ENCODE assay signal across 22 cellular contexts in genomic region chr19:10078329-10078728, GRCh38. TPM values are rescaled to one million over a fixed set of nuclear protein-coding genes. Genes with fewer than 3 reads are reported as not detected.
DNase-seq lines count a peak whose midpoint lies in the region; ATAC-seq and TF ChIP-seq lines count a peak whose summit lies in the region.
"Had no signal": no experiment of that assay in that cellular context is flagged by ENCODE, and none has a peak within 500 bp of the region (broad histone marks: within the 10 kb centered on the region; RNA-seq: fewer than 3 reads in every experiment).

No MANE protein-coding gene starts in this region.

- DNase-seq in Calu3 (no peak), MV-4-11 (lab: John Stamatoyannopoulos, UW) (peak; percentile 36), kidney tubule cell (ENCODE audit: low spot score) (peak; percentile 29), mucosa of descending colon (no peak), ureter (ENCODE audit: low spot score) (no peak)
- DNase-seq: CD8-positive, alpha-beta T cell; DMS153; Karpas-422; NCI-H1105; NCI-H146; NCI-H2029; NCI-H226; NCI-H510A treated with DMSO at 0.1 percent for 48 hours; NCI-H748 treated with DMSO at 0.1 percent for 48 hours had no signal

- peak overlapping the region; percentile 46 for H3K27ac Mint-ChIP-seq in Calu3 (ENCODE audit: unreplicated experiment)
- H3K27ac Mint-ChIP-seq: CD8-positive, alpha-beta T cell; GM23338 had no signal

- no peak overlapping the region for H3K4me3 ChIP-seq in mucosa of descending colon
- H3K4me3 ChIP-seq: BLaER1 treated with 17β-estradiol and CSF1 and Interleukin-3, amounts not matched to agents 10 nM and 100 nM; GM23338; HAP-1; SK-N-MC had no signal

- peak overlapping the region; percentile 22 for H3K4me3 Mint-ChIP-seq in Calu3 (ENCODE audit: low read depth, unreplicated experiment)
- H3K4me3 Mint-ChIP-seq: CD8-positive, alpha-beta T cell; GM23338 had no signal

- no peaks in the 10 kb centered on the region for H3K9me3 Mint-ChIP-seq in Calu3 (ENCODE audit: low read depth, unreplicated experiment)
- H3K9me3 Mint-ChIP-seq: CD8-positive, alpha-beta T cell had no signal

- peaks cover 8% of the 10 kb centered on the region for H3K4me1 Mint-ChIP-seq in Calu3 (ENCODE audit: low read depth, unreplicated experiment)
- H3K4me1 Mint-ChIP-seq: GM23338 had no signal

- peaks cover 5% of the 10 kb centered on the region for H3K36me3 Mint-ChIP-seq in Calu3 (ENCODE audit: insufficient read depth, unreplicated experiment)
- H3K36me3 Mint-ChIP-seq: CD8-positive, alpha-beta T cell had no signal

- intact Hi-C loops in Calu3 (cut with micrococcal nuclease; ENCODE audit: unreplicated experiment): no loop called here
- intact Hi-C loops in mucosa of descending colon (cut with DNase I, micrococcal nuclease): no loop called here

- no peaks in the 10 kb centered on the region for H3K36me3 ChIP-seq in mucosa of descending colon (ENCODE audit: low read depth)
- H3K36me3 ChIP-seq: BLaER1 treated with 17β-estradiol and CSF1 and Interleukin-3, amounts not matched to agents 10 nM and 100 nM; HAP-1 had no signal

- CTCF ChIA-PET in Calu3 (lab: Charles Lee): interaction anchor here (0.6 kb wide), 1 partner anchor 61 kb away, joined by 7 read pairs; no protein-coding TSS in a partner anchor

- H3K4me1 ChIP-seq in mucosa of descending colon (ENCODE audit: low read depth): no peaks in the 10 kb centered on the region
- H3K4me1 ChIP-seq: HAP-1 had no signal

- no peak for TF ChIP-seq CTCF in Calu3 (IDR thresholded peaks at IDR 0.05; ENCODE audit: unreplicated experiment)
- TF ChIP-seq CTCF in mucosa of descending colon (IDR thresholded peaks at IDR 0.05): no peak

- no TSS peak for BruUV-seq in Calu3 (replicated peaks; lab: Mats Ljungman, UMichigan)

- peaks cover 13% of the 10 kb centered on the region for H3K27me3 Mint-ChIP-seq in Calu3 (ENCODE audit: unreplicated experiment)

- peak; percentile 21 for ATAC-seq in mucosa of descending colon
- ATAC-seq in HG03135 (IDR thresholded peaks at IDR 0.05; ENCODE audit: unreplicated experiment): no peak
- ATAC-seq in GM18498 (IDR thresholded peaks at IDR 0.05; ENCODE audit: unreplicated experiment): no peak
- ATAC-seq: CD8-positive, alpha-beta T cell; GM23338 had no signal

- peaks cover 7% of the 10 kb centered on the region for H3K9me3 ChIP-seq in mucosa of descending colon

RNA-seq across cellular contexts. Expression of gene SHFL, which starts 7.8 kb away (rescaled TPM):
- 37.3 and 61.5 TPM in 2 replicates for total RNA-seq in Calu3 (2022)
- 10 to 100 TPM; 26.9 to 41.5 (median 28.1) TPM for total RNA-seq in mucosa of descending colon
- 44.6 TPM for total RNA-seq in ureter

RNA-seq across cellular contexts. Expression of gene ANGPTL6, which starts 24.1 kb away (rescaled TPM):
- total RNA-seq in Calu3 (2022) (0.59 and 1.2 TPM in 2 replicates), mucosa of descending colon (1 to 10 TPM in 1 of 3 donors, under 1 TPM in 2; 0.32 to 1.2 (median 0.87) TPM), ureter (0.81 TPM)
- total RNA-seq: GM23338, MCF 10A, Right ventricle myocardium superior had no signal

RNA-seq across cellular contexts. Expression of gene PPAN, which starts 27.8 kb away (rescaled TPM):
- total RNA-seq in Calu3 (2022): 52.2 and 56.4 TPM in 2 replicates
- 10 to 100 TPM; 36.4 to 42.0 (median 40.3) TPM for total RNA-seq in mucosa of descending colon
- total RNA-seq in ureter: 78.6 TPM

RNA-seq across cellular contexts. Expression of gene P2RY11, which starts 33.2 kb away (rescaled TPM):
- total RNA-seq in Calu3 (2022) (20.7 and 25.2 TPM in 2 replicates), mucosa of descending colon (10 to 100 TPM; 14.1 to 18.5 (median 16.9) TPM), ureter (25.6 TPM)

RNA-seq across cellular contexts. Expression of gene EIF3G, which starts 41.4 kb away (rescaled TPM):
- total RNA-seq in Calu3 (2022) (143 and 149 TPM in 2 replicates), mucosa of descending colon (100 to 1,000 TPM; 151 to 201 (median 152) TPM), ureter (238 TPM)

Comparison
In these comparisons a context has a peak if more than half of its experiments do, and no peak if none do; other contexts are left out.
1. DNase-seq: peak in MV-4-11 (single experiment) and kidney tubule cell (single experiment); none in Calu3 (single experiment), mucosa of descending colon (0 of 3) and ureter (single experiment).